Comparison of ENCODE assay signal across 11 cellular contexts in the genomic region with DNA sequence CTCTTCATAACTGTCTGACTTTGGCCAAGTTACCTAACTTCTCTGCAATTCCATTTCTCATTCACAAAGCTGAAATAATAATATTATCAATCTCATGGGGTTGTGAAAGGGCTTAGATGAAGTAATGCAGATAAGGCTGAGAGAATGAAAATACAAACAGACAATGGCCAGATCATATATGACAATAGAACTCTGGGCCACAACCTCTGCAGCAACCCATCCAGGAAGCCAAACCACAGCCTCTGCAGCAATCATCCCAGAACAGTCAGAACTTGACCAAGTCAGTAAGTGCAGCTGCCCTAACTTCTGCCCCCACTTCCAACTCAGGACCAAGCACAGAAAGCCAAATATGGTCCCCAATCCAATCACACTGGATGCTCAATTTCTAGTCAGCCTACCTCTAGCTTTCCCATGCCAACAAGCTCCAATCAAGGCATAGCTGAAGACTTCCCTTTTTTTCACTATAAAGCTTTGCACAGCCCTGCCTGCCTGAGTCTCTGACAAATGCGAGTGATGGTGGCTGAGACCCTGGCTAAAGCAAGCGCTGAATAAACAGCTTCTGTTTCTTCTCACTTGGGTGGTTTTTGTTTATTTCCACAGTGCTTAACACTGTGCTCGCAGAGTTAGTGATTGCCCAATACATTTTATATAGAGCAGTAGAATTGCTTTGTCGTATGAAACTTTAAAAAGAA. TPM values are rescaled to one million over a fixed set of nuclear protein-coding genes. Genes with fewer than 3 reads are reported as not detected.
DNase-seq lines count a peak whose midpoint lies in the region; ATAC-seq, FAIRE-seq and TF ChIP-seq lines count a peak whose summit lies in the region.
"Had no signal": no experiment of that assay in that cellular context is flagged by ENCODE, and none has a peak within 500 bp of the region (broad histone marks: within the 10 kb centered on the region; RNA-seq: fewer than 3 reads in every experiment).

No MANE protein-coding gene starts in this region.

- H3K9me3 Mint-ChIP-seq in T-helper 2 cell treated with Interferon-gamma antibody and Interleukin-4, amounts not matched to agents 5 μg/mL and 100 μg/mL, for 36 hours: no peaks in the 10 kb centered on the region
- H3K9me3 Mint-ChIP-seq: CD4-positive, alpha-beta T cell had no signal

- H3K9me3 ChIP-seq in T-helper 17 cell (ENCODE audit: control insufficient read depth, low read length, poor library complexity, severe bottlenecking) (no peaks in the 10 kb centered on the region), WERI-Rb-1 (ENCODE audit: severe bottlenecking) (no peaks in the 10 kb centered on the region)
- H3K9me3 ChIP-seq: suprapubic skin had no signal

- peak; percentile 68 for ATAC-seq in HG03097 (IDR thresholded peaks at IDR 0.05; ENCODE audit: low FRiP score, unreplicated experiment)
- ATAC-seq in T-helper 17 cell: no peak

- no peak overlapping the region for H3K4me3 Mint-ChIP-seq in T-helper 2 cell treated with Interferon-gamma antibody and Interleukin-4, amounts not matched to agents 5 μg/mL and 100 μg/mL, for 36 hours
- H3K4me3 Mint-ChIP-seq in T-helper 17 cell: no peak overlapping the region
- H3K4me3 Mint-ChIP-seq: CD4-positive, alpha-beta T cell had no signal

- no peak overlapping the region for H3K4me3 ChIP-seq in coronary artery
- no peak overlapping the region for H3K4me3 ChIP-seq in WERI-Rb-1 (ENCODE audit: low read depth, low read length)
- H3K4me3 ChIP-seq: suprapubic skin had no signal

- peaks cover 2% of the 10 kb centered on the region for H3K27me3 Mint-ChIP-seq in T-helper 2 cell treated with Interferon-gamma antibody and Interleukin-4, amounts not matched to agents 5 μg/mL and 100 μg/mL, for 36 hours (ENCODE audit: low read depth)
- no peaks in the 10 kb centered on the region for H3K27me3 Mint-ChIP-seq in T-helper 17 cell
- H3K27me3 Mint-ChIP-seq: CD4-positive, alpha-beta T cell had no signal

- H3K4me1 Mint-ChIP-seq in T-helper 2 cell treated with Interferon-gamma antibody and Interleukin-4, amounts not matched to agents 5 μg/mL and 100 μg/mL, for 36 hours (ENCODE audit: low read depth): peaks cover 19% of the 10 kb centered on the region
- H3K4me1 Mint-ChIP-seq in T-helper 17 cell: peaks cover 5% of the 10 kb centered on the region

- H3K27ac ChIP-seq in coronary artery: no peak overlapping the region
- H3K27ac ChIP-seq in WERI-Rb-1: no peak overlapping the region
- H3K27ac ChIP-seq: epithelial cell of prostate, suprapubic skin had no signal

- no peaks in the 10 kb centered on the region for H3K36me3 ChIP-seq in WERI-Rb-1
- H3K36me3 ChIP-seq: suprapubic skin had no signal

- peak; percentile 83 to 85 for DNase-seq in AML-193 (lab: John Stamatoyannopoulos, UW)
- DNase-seq in GM19239 (ENCODE audit: insufficient read length, low spot score): no peak
- peak; percentile 42 for DNase-seq in T-helper 2 cell treated with Interferon-gamma antibody and Interleukin-4, amounts not matched to agents 5 μg/mL and 100 μg/mL, for 36 hours (ENCODE audit: low spot score)
- DNase-seq in T-helper 17 cell: no peak
- no peak for DNase-seq in coronary artery (ENCODE audit: low spot score)
- no peak for DNase-seq in WERI-Rb-1
- DNase-seq in NCI-H1930 (lab: John Stamatoyannopoulos, UW): no peak
- DNase-seq: CD4-positive, alpha-beta T cell had no signal

- no peaks in the 10 kb centered on the region for H3K27me3 ChIP-seq in WERI-Rb-1 (ENCODE audit: insufficient read depth, low read depth, severe bottlenecking)
- H3K27me3 ChIP-seq: suprapubic skin had no signal

- FAIRE-seq in GM19239 (lab: Jason Lieb, UNC): peak; percentile 97

- no peak for TF ChIP-seq CTCF in coronary artery (IDR thresholded peaks at IDR 0.05)
- no peak for TF ChIP-seq CTCF in WERI-Rb-1 (IDR thresholded peaks at IDR 0.05; ENCODE audit: low read depth, low read length)

- H3K36me3 Mint-ChIP-seq in T-helper 2 cell treated with Interferon-gamma antibody and Interleukin-4, amounts not matched to agents 5 μg/mL and 100 μg/mL, for 36 hours (ENCODE audit: low read depth): no peaks in the 10 kb centered on the region
- H3K36me3 Mint-ChIP-seq in T-helper 17 cell (ENCODE audit: low read depth): no peaks in the 10 kb centered on the region

- H3K27ac Mint-ChIP-seq in T-helper 2 cell treated with Interferon-gamma antibody and Interleukin-4, amounts not matched to agents 5 μg/mL and 100 μg/mL, for 36 hours: no peak overlapping the region
- no peak overlapping the region for H3K27ac Mint-ChIP-seq in T-helper 17 cell
- H3K27ac Mint-ChIP-seq: CD4-positive, alpha-beta T cell had no signal

RNA-seq across cellular contexts. Expression of a gene that starts 34.8 kb away (rescaled TPM):
- total RNA-seq in T-helper 17 cell: 10 to 100 TPM; 29.1 to 29.2 TPM

RNA-seq across cellular contexts. Expression of a gene that starts 54.8 kb away (rescaled TPM):
- total RNA-seq in T-helper 17 cell: 10 to 100 TPM in 1 of 2 donors, 1 to 10 TPM in 1; 3.8 to 68.8 TPM

Comparison
In these comparisons a context has a peak if more than half of its experiments do, and no peak if none do; other contexts are left out.
1. DNase-seq: peak in AML-193 (2 of 2) and T-helper 2 cell treated with Interferon-gamma antibody and Interleukin-4, amounts not matched to agents 5 μg/mL and 100 μg/mL, for 36 hours (single experiment); none in GM19239 (single experiment), T-helper 17 cell (0 of 3), coronary artery (single experiment), WERI-Rb-1 (single experiment) and NCI-H1930 (0 of 2).